1 cellular context compared by ENCODE assay signal in genomic region chr6:138569970-138570715, GRCh38.
TF ChIP-seq lines count a peak whose summit lies in the region.

No MANE protein-coding gene starts in this region.

TF ChIP-seq in HepG2, 621 proteins besides CTCF, POLR2A, EP300 and RAD21 (continued from another document and continues in another):
- TF ChIP-seq PAXIP1 (CRISPR knock-in tag; conservative IDR thresholded peaks at IDR 0.05) (no peak; the same call in none of the 2 replicates), IRF9 (CRISPR knock-in tag; IDR thresholded peaks at IDR 0.05; ENCODE audit: borderline replicate concordance) (no peak), ZNF543 (CRISPR knock-in tag; IDR thresholded peaks at IDR 0.05) (no peak), ZNF788 (CRISPR knock-in tag; IDR thresholded peaks at IDR 0.05; ENCODE audit: borderline replicate concordance) (no peak), HNRNPK (IDR thresholded peaks at IDR 0.05; ENCODE audit: low read depth, low read length, poor library complexity, severe bottlenecking) (no peak), PRMT3 (CRISPR knock-in tag; IDR thresholded peaks at IDR 0.05; ENCODE audit: borderline replicate concordance, low read depth) (no peak), IRX3 (CRISPR knock-in tag; IDR thresholded peaks at IDR 0.05; ENCODE audit: borderline replicate concordance, low read depth) (no peak), THRA (CRISPR knock-in tag; IDR thresholded peaks at IDR 0.05; ENCODE audit: borderline replicate concordance) (no peak), ZNF136 (CRISPR knock-in tag; IDR thresholded peaks at IDR 0.05; ENCODE audit: low read depth) (no peak), ZNF224 (CRISPR knock-in tag; IDR thresholded peaks at IDR 0.05) (no peak), FOXC1 (CRISPR knock-in tag; IDR thresholded peaks at IDR 0.05; ENCODE audit: borderline replicate concordance) (no peak), SP2 (CRISPR knock-in tag; IDR thresholded peaks at IDR 0.05) (no peak), KMT2A (CRISPR knock-in tag; IDR thresholded peaks at IDR 0.05) (no peak), PPARG (CRISPR knock-in tag; conservative IDR thresholded peaks at IDR 0.05) (0 out of 2 replicates have a peak, but pooled peaks have one; percentile 24), ZNF33B (CRISPR knock-in tag; IDR thresholded peaks at IDR 0.05) (no peak), MIER3 (CRISPR knock-in tag; IDR thresholded peaks at IDR 0.05; ENCODE audit: borderline replicate concordance) (no peak), HNF4A (CRISPR knock-in tag; IDR thresholded peaks at IDR 0.05) (peak; percentile 37; the same call in 1 of the 2 replicates), TIGD3 (CRISPR knock-in tag; IDR thresholded peaks at IDR 0.05; ENCODE audit: borderline replicate concordance) (no peak), GATA4 (IDR thresholded peaks at IDR 0.05; ENCODE audit: borderline replicate concordance, low read depth) (no peak), SOX5 (CRISPR knock-in tag; IDR thresholded peaks at IDR 0.05; ENCODE audit: borderline replicate concordance) (peak; percentile 70; the same call in 1 of the 2 replicates), ZNF589 (CRISPR knock-in tag; conservative IDR thresholded peaks at IDR 0.05) (no peak), ZNF296 (CRISPR knock-in tag; conservative IDR thresholded peaks at IDR 0.05) (no peak), ZNF280D (CRISPR knock-in tag; IDR thresholded peaks at IDR 0.05) (no peak), ZBTB20 (CRISPR knock-in tag; IDR thresholded peaks at IDR 0.05; ENCODE audit: borderline replicate concordance, low read depth) (0 out of 2 replicates have a peak, but pooled peaks have one; percentile 47), GABPA (IDR thresholded peaks at IDR 0.05; ENCODE audit: low read depth, low read length) (no peak), GABPA (CRISPR knock-in tag; IDR thresholded peaks at IDR 0.05; ENCODE audit: low read depth) (no peak), ZNF782 (CRISPR knock-in tag; IDR thresholded peaks at IDR 0.05; ENCODE audit: borderline replicate concordance) (no peak), IRF2 (CRISPR knock-in tag; IDR thresholded peaks at IDR 0.05) (no peak), ZNF709 (CRISPR knock-in tag; IDR thresholded peaks at IDR 0.05) (no peak), PHF21A (CRISPR knock-in tag; IDR thresholded peaks at IDR 0.05) (no peak), JUN (CRISPR knock-in tag; IDR thresholded peaks at IDR 0.05) (no peak), POLR2AphosphoS5 (IDR thresholded peaks at IDR 0.05; ENCODE audit: low read depth, low read length) (peak; percentile 77)
- TF ChIP-seq, protein P1, sequence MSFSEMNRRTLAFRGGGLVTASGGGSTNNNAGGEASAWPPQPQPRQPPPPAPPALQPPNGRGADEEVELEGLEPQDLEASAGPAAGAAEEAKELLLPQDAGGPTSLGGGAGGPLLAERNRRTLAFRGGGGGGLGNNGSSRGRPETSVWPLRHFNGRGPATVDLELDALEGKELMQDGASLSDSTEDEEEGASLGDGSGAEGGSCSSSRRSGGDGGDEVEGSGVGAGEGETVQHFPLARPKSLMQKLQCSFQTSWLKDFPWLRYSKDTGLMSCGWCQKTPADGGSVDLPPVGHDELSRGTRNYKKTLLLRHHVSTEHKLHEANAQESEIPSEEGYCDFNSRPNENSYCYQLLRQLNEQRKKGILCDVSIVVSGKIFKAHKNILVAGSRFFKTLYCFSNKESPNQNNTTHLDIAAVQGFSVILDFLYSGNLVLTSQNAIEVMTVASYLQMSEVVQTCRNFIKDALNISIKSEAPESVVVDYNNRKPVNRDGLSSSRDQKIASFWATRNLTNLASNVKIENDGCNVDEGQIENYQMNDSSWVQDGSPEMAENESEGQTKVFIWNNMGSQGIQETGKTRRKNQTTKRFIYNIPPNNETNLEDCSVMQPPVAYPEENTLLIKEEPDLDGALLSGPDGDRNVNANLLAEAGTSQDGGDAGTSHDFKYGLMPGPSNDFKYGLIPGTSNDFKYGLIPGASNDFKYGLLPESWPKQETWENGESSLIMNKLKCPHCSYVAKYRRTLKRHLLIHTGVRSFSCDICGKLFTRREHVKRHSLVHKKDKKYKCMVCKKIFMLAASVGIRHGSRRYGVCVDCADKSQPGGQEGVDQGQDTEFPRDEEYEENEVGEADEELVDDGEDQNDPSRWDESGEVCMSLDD (CRISPR knock-in tag; IDR thresholded peaks at IDR 0.05; ENCODE audit: borderline replicate concordance): no peak
- TF ChIP-seq, protein P2, sequence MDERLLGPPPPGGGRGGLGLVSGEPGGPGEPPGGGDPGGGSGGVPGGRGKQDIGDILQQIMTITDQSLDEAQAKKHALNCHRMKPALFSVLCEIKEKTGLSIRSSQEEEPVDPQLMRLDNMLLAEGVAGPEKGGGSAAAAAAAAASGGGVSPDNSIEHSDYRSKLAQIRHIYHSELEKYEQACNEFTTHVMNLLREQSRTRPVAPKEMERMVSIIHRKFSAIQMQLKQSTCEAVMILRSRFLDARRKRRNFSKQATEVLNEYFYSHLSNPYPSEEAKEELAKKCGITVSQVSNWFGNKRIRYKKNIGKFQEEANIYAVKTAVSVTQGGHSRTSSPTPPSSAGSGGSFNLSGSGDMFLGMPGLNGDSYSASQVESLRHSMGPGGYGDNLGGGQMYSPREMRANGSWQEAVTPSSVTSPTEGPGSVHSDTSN (CRISPR knock-in tag; IDR thresholded peaks at IDR 0.05): no peak
- TF ChIP-seq, protein P3, sequence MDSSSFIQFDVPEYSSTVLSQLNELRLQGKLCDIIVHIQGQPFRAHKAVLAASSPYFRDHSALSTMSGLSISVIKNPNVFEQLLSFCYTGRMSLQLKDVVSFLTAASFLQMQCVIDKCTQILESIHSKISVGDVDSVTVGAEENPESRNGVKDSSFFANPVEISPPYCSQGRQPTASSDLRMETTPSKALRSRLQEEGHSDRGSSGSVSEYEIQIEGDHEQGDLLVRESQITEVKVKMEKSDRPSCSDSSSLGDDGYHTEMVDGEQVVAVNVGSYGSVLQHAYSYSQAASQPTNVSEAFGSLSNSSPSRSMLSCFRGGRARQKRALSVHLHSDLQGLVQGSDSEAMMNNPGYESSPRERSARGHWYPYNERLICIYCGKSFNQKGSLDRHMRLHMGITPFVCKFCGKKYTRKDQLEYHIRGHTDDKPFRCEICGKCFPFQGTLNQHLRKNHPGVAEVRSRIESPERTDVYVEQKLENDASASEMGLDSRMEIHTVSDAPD (CRISPR knock-in tag; IDR thresholded peaks at IDR 0.05): no peak
- TF ChIP-seq, protein P4, sequence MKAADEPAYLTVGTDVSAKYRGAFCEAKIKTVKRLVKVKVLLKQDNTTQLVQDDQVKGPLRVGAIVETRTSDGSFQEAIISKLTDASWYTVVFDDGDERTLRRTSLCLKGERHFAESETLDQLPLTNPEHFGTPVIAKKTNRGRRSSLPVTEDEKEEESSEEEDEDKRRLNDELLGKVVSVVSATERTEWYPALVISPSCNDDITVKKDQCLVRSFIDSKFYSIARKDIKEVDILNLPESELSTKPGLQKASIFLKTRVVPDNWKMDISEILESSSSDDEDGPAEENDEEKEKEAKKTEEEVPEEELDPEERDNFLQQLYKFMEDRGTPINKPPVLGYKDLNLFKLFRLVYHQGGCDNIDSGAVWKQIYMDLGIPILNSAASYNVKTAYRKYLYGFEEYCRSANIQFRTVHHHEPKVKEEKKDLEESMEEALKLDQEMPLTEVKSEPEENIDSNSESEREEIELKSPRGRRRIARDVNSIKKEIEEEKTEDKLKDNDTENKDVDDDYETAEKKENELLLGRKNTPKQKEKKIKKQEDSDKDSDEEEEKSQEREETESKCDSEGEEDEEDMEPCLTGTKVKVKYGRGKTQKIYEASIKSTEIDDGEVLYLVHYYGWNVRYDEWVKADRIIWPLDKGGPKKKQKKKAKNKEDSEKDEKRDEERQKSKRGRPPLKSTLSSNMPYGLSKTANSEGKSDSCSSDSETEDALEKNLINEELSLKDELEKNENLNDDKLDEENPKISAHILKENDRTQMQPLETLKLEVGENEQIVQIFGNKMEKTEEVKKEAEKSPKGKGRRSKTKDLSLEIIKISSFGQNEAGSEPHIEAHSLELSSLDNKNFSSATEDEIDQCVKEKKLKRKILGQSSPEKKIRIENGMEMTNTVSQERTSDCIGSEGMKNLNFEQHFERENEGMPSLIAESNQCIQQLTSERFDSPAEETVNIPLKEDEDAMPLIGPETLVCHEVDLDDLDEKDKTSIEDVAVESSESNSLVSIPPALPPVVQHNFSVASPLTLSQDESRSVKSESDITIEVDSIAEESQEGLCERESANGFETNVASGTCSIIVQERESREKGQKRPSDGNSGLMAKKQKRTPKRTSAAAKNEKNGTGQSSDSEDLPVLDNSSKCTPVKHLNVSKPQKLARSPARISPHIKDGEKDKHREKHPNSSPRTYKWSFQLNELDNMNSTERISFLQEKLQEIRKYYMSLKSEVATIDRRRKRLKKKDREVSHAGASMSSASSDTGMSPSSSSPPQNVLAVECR (CRISPR knock-in tag; IDR thresholded peaks at IDR 0.05; ENCODE audit: borderline replicate concordance): peak; percentile 27; the same call in 1 of the 2 replicates
- TF ChIP-seq, protein P5, sequence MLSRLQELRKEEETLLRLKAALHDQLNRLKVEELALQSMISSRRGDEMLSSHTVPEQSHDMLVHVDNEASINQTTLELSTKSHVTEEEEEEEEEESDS (CRISPR knock-in tag; IDR thresholded peaks at IDR 0.05; ENCODE audit: borderline replicate concordance): no peak
- TF ChIP-seq, protein P6, sequence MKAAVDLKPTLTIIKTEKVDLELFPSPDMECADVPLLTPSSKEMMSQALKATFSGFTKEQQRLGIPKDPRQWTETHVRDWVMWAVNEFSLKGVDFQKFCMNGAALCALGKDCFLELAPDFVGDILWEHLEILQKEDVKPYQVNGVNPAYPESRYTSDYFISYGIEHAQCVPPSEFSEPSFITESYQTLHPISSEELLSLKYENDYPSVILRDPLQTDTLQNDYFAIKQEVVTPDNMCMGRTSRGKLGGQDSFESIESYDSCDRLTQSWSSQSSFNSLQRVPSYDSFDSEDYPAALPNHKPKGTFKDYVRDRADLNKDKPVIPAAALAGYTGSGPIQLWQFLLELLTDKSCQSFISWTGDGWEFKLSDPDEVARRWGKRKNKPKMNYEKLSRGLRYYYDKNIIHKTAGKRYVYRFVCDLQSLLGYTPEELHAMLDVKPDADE (CRISPR knock-in tag; IDR thresholded peaks at IDR 0.05): no peak
